ENCODE assay signal across 15 cellular contexts in genomic region chr17:67458203-67458602, GRCh38.
"Had no signal": no experiment of that assay in that cellular context is flagged by ENCODE, and none has a peak within 500 bp of the region (broad histone marks: within the 10 kb centered on the region; RNA-seq: fewer than 3 reads in every experiment).

No MANE protein-coding gene starts in this region.

- H3K4me1 Mint-ChIP-seq: mesothelial cell of epicardium had no signal

- H3K4me1 ChIP-seq: parathyroid adenoma, thyroid gland had no signal

- H3K27me3 ChIP-seq: heart left ventricle, neutrophil, thyroid gland had no signal

- ATAC-seq: heart left ventricle, left colon had no signal

- H3K27ac Mint-ChIP-seq: mesothelial cell of epicardium had no signal

- H3K27ac ChIP-seq: epithelial cell of prostate, heart left ventricle, neutrophil, parathyroid adenoma, thyroid gland had no signal

- H3K4me3 Mint-ChIP-seq: mesothelial cell of epicardium had no signal

- H3K9me3 ChIP-seq: neutrophil, thyroid gland had no signal

- DNase-seq: activated CD4-positive, alpha-beta T cell treated with anti-CD3 and anti-CD28 coated beads, Interleukin-2, amount 50 U/mL, for 48 hours; activated CD4-positive, CD25-positive, alpha-beta regulatory T cell treated with anti-CD3 and anti-CD28 coated beads, Interleukin-2, amount 50 U/mL, for 72 hours; activated naive CD4-positive, alpha-beta T cell treated with anti-CD3 and anti-CD28 coated beads, Interleukin-2, amount 50 U/mL, for 16 hours; aorta; dermis blood vessel endothelial cell; heart left ventricle; left colon; stimulated activated CD4-positive, alpha-beta T cell treated with anti-CD3 and anti-CD28 coated beads, Interleukin-1b, Interleukin-23, amount 100 ng/mL, for 48 hours; T-helper 1 cell; thyroid gland had no signal

- H3K4me3 ChIP-seq: heart left ventricle, lung, thyroid gland had no signal

- H3K36me3 ChIP-seq: heart left ventricle, neutrophil, thyroid gland had no signal
